Comparison of ENCODE assay signal across 8 cellular contexts in genomic region chr2:101151141-101151858, GRCh38. TPM values are rescaled to one million over a fixed set of nuclear protein-coding genes. Genes with fewer than 3 reads are reported as not detected.
DNase-seq lines count a peak whose midpoint lies in the region; ATAC-seq and TF ChIP-seq lines count a peak whose summit lies in the region.

Gene TBC1D8 (minus strand): TSS chr2:101151382. CDS start chr2:101151253, 129 bp downstream.

- H3K79me2 ChIP-seq in neural progenitor cell (ENCODE audit: low read depth) = no peaks in the 10 kb centered on the region

- H3K4me2 ChIP-seq in neural progenitor cell = peak within 1 kb of the TSS; percentile 91

- H3K4me3 Mint-ChIP-seq in activated naive CD4-positive, alpha-beta T cell treated with anti-CD3 and anti-CD28 coated beads for 36 hours = peak within 1 kb of the TSS; percentile 77
- H3K4me3 Mint-ChIP-seq in neural progenitor cell = peak within 1 kb of the TSS; percentile 87

- peaks cover 11% of the 10 kb centered on the region for H3K4me1 ChIP-seq in neural progenitor cell
- H3K4me1 ChIP-seq in stomach = peaks cover 38 to 67% (median 52%) of the 10 kb centered on the region in 4 donors

- H3K27ac ChIP-seq in neural progenitor cell (no peak within 1 kb of the TSS), stomach (peak within 1 kb of the TSS; percentile 81 to 95 (median 89))

- peaks cover 19% of the 10 kb centered on the region for H3K27me3 Mint-ChIP-seq in activated naive CD4-positive, alpha-beta T cell treated with anti-CD3 and anti-CD28 coated beads for 36 hours (ENCODE audit: low read depth)
- H3K27me3 Mint-ChIP-seq in neural progenitor cell (ENCODE audit: insufficient read depth, low read depth) = peaks cover 24% of the 10 kb centered on the region

- peaks cover 25% of the 10 kb centered on the region for H4K20me1 ChIP-seq in neural progenitor cell (ENCODE audit: low read depth)

- no peaks in the 10 kb centered on the region for H3K36me3 Mint-ChIP-seq in activated naive CD4-positive, alpha-beta T cell treated with anti-CD3 and anti-CD28 coated beads for 36 hours (ENCODE audit: low read depth)
- no peaks in the 10 kb centered on the region for H3K36me3 Mint-ChIP-seq in neural progenitor cell

- TF ChIP-seq CTCF in neural progenitor cell (IDR thresholded peaks at IDR 0.05) (no peak), stomach (IDR thresholded peaks at IDR 0.05) (no peak)

- H3F3A ChIP-seq in neural progenitor cell (ENCODE audit: low read depth) = peaks cover 27% of the 10 kb centered on the region

- intact Hi-C loops in activated naive CD4-positive, alpha-beta T cell treated with anti-CD3 and anti-CD28 coated beads for 36 hours (cut with micrococcal nuclease) = loop anchor here (1.0 to 2.0 kb wide), 5 partner anchors 22 to 588 kb away; partner anchors contain the start of genes CNOT11, PDCL3 and RPL31
- intact Hi-C loops in stomach (cut with DNase I; ENCODE audit: low total_unique reads) = loop anchor here (5.0 kb wide), 1 partner anchor 114 kb away; no protein-coding TSS in a partner anchor

- H3K4me3 ChIP-seq in neural progenitor cell (peak within 1 kb of the TSS; percentile 53), stomach (peak within 1 kb of the TSS; percentile 75 to 97 (median 80))

- TF ChIP-seq EP300 in Ishikawa (IDR thresholded peaks at IDR 0.05; ENCODE audit: borderline replicate concordance) (no peak), stomach (IDR thresholded peaks at IDR 0.05) (no peak)

- H3K9me3 ChIP-seq in neural progenitor cell (ENCODE audit: low read depth) = no peaks in the 10 kb centered on the region
- no peaks in the 10 kb centered on the region for H3K9me3 ChIP-seq in stomach

- CTCF ChIA-PET in activated naive CD4-positive, alpha-beta T cell treated with anti-CD3 and anti-CD28 coated beads for 36 hours (lab: Charles Lee) = interaction anchor here (0.8 to 2.7 kb wide), 4 partner anchors 54 to 138 kb away, joined by 3 to 12 read pairs (median 8); no protein-coding TSS in a partner anchor

- no peak within 1 kb of the TSS for H3K9ac ChIP-seq in neural progenitor cell

- ATAC-seq in GM21526 (IDR thresholded peaks at IDR 0.05; ENCODE audit: low FRiP score, unreplicated experiment) = peak; percentile 58

- peak within 1 kb of the TSS; percentile 97 for H2AFZ ChIP-seq in neural progenitor cell (replicated peaks)

- no peak for TF ChIP-seq POLR2A in stomach (IDR thresholded peaks at IDR 0.05)

- no peak within 1 kb of the TSS for H3K27ac Mint-ChIP-seq in activated naive CD4-positive, alpha-beta T cell treated with anti-CD3 and anti-CD28 coated beads for 36 hours
- no peak within 1 kb of the TSS for H3K27ac Mint-ChIP-seq in neural progenitor cell

- H3K27me3 ChIP-seq in neural progenitor cell = peaks cover 76% of the 10 kb centered on the region
- no peaks in the 10 kb centered on the region for H3K27me3 ChIP-seq in stomach

- H3K36me3 ChIP-seq in neural progenitor cell (no peaks in the 10 kb centered on the region), stomach (no peaks in the 10 kb centered on the region)

- TF ChIP-seq RAD21 in Ishikawa (IDR thresholded peaks at IDR 0.05; ENCODE audit: low read depth) = no peak

- H3K4me1 Mint-ChIP-seq in activated naive CD4-positive, alpha-beta T cell treated with anti-CD3 and anti-CD28 coated beads for 36 hours (ENCODE audit: low read depth) = peaks cover 17% of the 10 kb centered on the region
- peaks cover 29% of the 10 kb centered on the region for H3K4me1 Mint-ChIP-seq in neural progenitor cell

- peak; percentile 93 for DNase-seq in DMS 273 (lab: John Stamatoyannopoulos, UW; ENCODE audit: unreplicated experiment)
- DNase-seq in SHP77 treated with DMSO at 0.1 percent for 48 hours (lab: John Stamatoyannopoulos, UW) = peak; percentile 55
- DNase-seq in activated naive CD4-positive, alpha-beta T cell treated with anti-CD3 and anti-CD28 coated beads for 36 hours = peak; percentile 66
- DNase-seq in foreskin melanocyte = peak; percentile 54
- peak; percentile 89 for DNase-seq in neural progenitor cell (ENCODE audit: low spot score)
- DNase-seq in stomach = peak; percentile 90

- 0 to 1% (median 0%) methylated on average over 9 to 81 of the region's 81 CpGs for WGBS in stomach, 5 donors

- no peaks in the 10 kb centered on the region for H3K9me3 Mint-ChIP-seq in activated naive CD4-positive, alpha-beta T cell treated with anti-CD3 and anti-CD28 coated beads for 36 hours
- no peaks in the 10 kb centered on the region for H3K9me3 Mint-ChIP-seq in neural progenitor cell

TF ChIP-seq in Ishikawa, 13 proteins besides CTCF, POLR2A, EP300 and RAD21:
- TF ChIP-seq YY1 (IDR thresholded peaks at IDR 0.05; ENCODE audit: low read depth) = no peak
- no peak for TF ChIP-seq TCF12 (IDR thresholded peaks at IDR 0.05; ENCODE audit: low read depth)
- TF ChIP-seq MAX (IDR thresholded peaks at IDR 0.05) = peak; percentile 41; the same call in 1 of the 2 replicates
- TF ChIP-seq EGR1 (IDR thresholded peaks at IDR 0.05) = no peak
- TF ChIP-seq NFIC (IDR thresholded peaks at IDR 0.05) = 0 out of 2 replicates have a peak, but pooled peaks have one; percentile 41
- no peak for TF ChIP-seq CEBPB (IDR thresholded peaks at IDR 0.05)
- TF ChIP-seq REST (IDR thresholded peaks at IDR 0.05; ENCODE audit: low read depth) = no peak
- 0 out of 2 replicates have a peak, but pooled peaks have one; percentile 50 for TF ChIP-seq USF1 (IDR thresholded peaks at IDR 0.05)
- TF ChIP-seq CREB1 (IDR thresholded peaks at IDR 0.05; ENCODE audit: low read depth) = no peak
- no peak for TF ChIP-seq FOXM1 (IDR thresholded peaks at IDR 0.05; ENCODE audit: borderline replicate concordance, low read depth)
- no peak for TF ChIP-seq ZBTB7A (IDR thresholded peaks at IDR 0.05; ENCODE audit: low read depth)
- TF ChIP-seq TAF1 (IDR thresholded peaks at IDR 0.05; ENCODE audit: low read depth) = peak; percentile 57; the same call in 1 of the 2 replicates
- TF ChIP-seq TEAD4 (IDR thresholded peaks at IDR 0.05) = no peak

RNA-seq across cellular contexts. Expression of gene TBC1D8, which starts in this region (rescaled TPM):
- total RNA-seq in activated naive CD4-positive, alpha-beta T cell treated with anti-CD3 and anti-CD28 coated beads for 36 hours = 1 to 10 TPM; 4.0 to 4.5 TPM
- 3.9 and 4.1 TPM in 2 replicates for total RNA-seq in neural progenitor cell (ENCODE audit: low replicate concordance)
- 100 to 1,000 TPM in 3 of 5 donors, 10 to 100 TPM in 2; 74.2 to 179 (median 120) TPM for total RNA-seq in stomach
- 10 to 100 TPM in 2 of 3 donors, 1 to 10 TPM in 1; 9.9 to 22.0 (median 13.0) TPM for polyA plus RNA-seq in stomach

Comparison
In these comparisons a context has a peak if more than half of its experiments do, and no peak if none do; other contexts are left out.
1. RNA of gene TBC1D8 (total RNA-seq): 74.2 to 179 TPM in stomach; 4.0 to 4.5 TPM in activated naive CD4-positive, alpha-beta T cell treated with anti-CD3 and anti-CD28 coated beads for 36 hours and 3.9 to 4.1 TPM in neural progenitor cell; every median in the first group is over 10 times any median in the second.
2. Peak in every context shown above with its lines, with median percentiles within 50 percentile points of each other: DNase-seq.